In the genomic region with DNA sequence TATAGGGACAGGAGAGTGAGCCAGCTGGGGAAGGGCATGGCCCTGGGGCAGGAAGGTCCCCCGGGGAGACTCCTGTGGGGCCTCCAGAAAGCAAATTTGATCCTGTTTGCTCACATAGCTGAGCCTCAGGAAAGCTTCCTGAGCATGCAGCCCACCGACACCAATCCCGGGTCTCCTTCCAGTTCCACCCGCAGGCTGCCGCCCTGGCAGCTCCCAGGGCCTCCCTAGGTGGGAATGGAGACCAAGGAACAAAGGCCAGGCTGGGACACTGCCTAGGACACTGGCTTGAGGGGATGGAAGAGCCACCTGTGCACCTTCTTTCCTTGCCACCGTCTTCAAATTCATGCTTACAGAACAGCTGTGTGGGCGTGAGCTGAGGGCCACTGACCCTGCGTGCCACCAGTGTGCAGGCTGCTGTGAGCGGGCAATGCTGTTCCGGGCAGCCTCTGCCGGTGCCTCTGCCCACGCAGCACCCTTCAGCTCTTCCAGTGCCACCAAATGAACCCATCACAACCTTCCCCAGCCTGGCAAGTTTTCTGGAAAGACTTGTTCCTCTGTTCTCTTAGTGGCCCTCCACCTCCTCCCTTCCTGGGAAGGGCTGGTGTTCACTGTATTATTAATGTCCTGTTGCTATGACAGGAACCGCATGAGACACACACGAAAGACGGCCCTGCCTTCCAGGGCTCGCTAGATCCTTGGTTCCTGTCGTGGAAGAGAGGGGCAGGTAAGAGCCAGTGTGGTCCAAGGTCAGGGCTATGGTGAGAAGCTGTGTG, we compare ENCODE assay signal across 11 cellular contexts. TPM values are rescaled to one million over a fixed set of nuclear protein-coding genes. Genes with fewer than 3 reads are reported as not detected.
DNase-seq lines count a peak whose midpoint lies in the region; ATAC-seq and TF ChIP-seq lines count a peak whose summit lies in the region.
"Had no signal": no experiment of that assay in that cellular context is flagged by ENCODE, and none has a peak within 500 bp of the region (broad histone marks: within the 10 kb centered on the region; RNA-seq: fewer than 3 reads in every experiment).

No MANE protein-coding gene starts in this region.

- no peaks in the 10 kb centered on the region for H3K36me3 Mint-ChIP-seq in central memory CD8-positive, alpha-beta T cell (ENCODE audit: insufficient read depth)

- peak overlapping the region; percentile 78 for H3K27ac Mint-ChIP-seq in central memory CD8-positive, alpha-beta T cell (ENCODE audit: low read depth)
- H3K27ac Mint-ChIP-seq: activated T-helper 1 cell treated with anti-CD3 and anti-CD28 coated beads, Interleukin-12 subunit alpha, Interleukin-12 subunit beta, Interleukin-2, Interleukin-4 antibody, amounts not matched to agents 30 ng/mL and 10 ng/mL and 1 ng/mL, durations not matched to agents 14 hours and 24 hours and 36 hours had no signal

- no peak overlapping the region for H3K27ac ChIP-seq in osteoblast (ENCODE audit: low read depth, low read length)

- no peaks in the 10 kb centered on the region for H3K9me3 Mint-ChIP-seq in central memory CD8-positive, alpha-beta T cell
- H3K9me3 Mint-ChIP-seq: activated T-helper 1 cell treated with anti-CD3 and anti-CD28 coated beads, Interleukin-12 subunit alpha, Interleukin-12 subunit beta, Interleukin-2, Interleukin-4 antibody, amounts not matched to agents 30 ng/mL and 10 ng/mL and 1 ng/mL, durations not matched to agents 14 hours and 24 hours and 36 hours had no signal

- no peak overlapping the region for H3K4me3 ChIP-seq in osteoblast (ENCODE audit: insufficient read depth, low read length)

- H3K4me2 ChIP-seq in osteoblast (ENCODE audit: insufficient read depth, low read length) = no peak overlapping the region

- H3K27me3 Mint-ChIP-seq in central memory CD8-positive, alpha-beta T cell = no peaks in the 10 kb centered on the region

- peaks cover 12% of the 10 kb centered on the region for H3K4me1 ChIP-seq in osteoblast (ENCODE audit: insufficient read depth, low read length)

- peaks cover 4% of the 10 kb centered on the region for H4K20me1 ChIP-seq in osteoblast (ENCODE audit: insufficient read depth, low read length)

- no peaks in the 10 kb centered on the region for H3K9me3 ChIP-seq in osteoblast (ENCODE audit: low read depth, low read length)

- peaks cover 5% of the 10 kb centered on the region for H3K4me1 Mint-ChIP-seq in central memory CD8-positive, alpha-beta T cell

- no peaks in the 10 kb centered on the region for H3K79me2 ChIP-seq in osteoblast (ENCODE audit: insufficient read depth, low read length)

- H2AFZ ChIP-seq in osteoblast (ENCODE audit: low read length) = no peak overlapping the region

- DNase-seq in central memory CD8-positive, alpha-beta T cell (ENCODE audit: low spot score in 2 of 2) = no peak
- DNase-seq in osteoblast (ENCODE audit: insufficient read length, low spot score, missing footprints) (peak; percentile 76), medulla oblongata (ENCODE audit: extremely low spot score) (no peak), KBM-7 (no peak), NCI-H2171 treated with DMSO at 0.1 percent for 48 hours (lab: John Stamatoyannopoulos, UW) (no peak)
- DNase-seq: effector CD8-positive, alpha-beta T cell; stimulated activated CD4-positive, alpha-beta T cell treated with anti-CD3 and anti-CD28 coated beads, Interleukin-2, amount 100 ng/mL, for 48 hours had no signal

- no peak overlapping the region for H3K4me3 Mint-ChIP-seq in central memory CD8-positive, alpha-beta T cell
- H3K4me3 Mint-ChIP-seq: activated T-helper 1 cell treated with anti-CD3 and anti-CD28 coated beads, Interleukin-12 subunit alpha, Interleukin-12 subunit beta, Interleukin-2, Interleukin-4 antibody, amounts not matched to agents 30 ng/mL and 10 ng/mL and 1 ng/mL, durations not matched to agents 14 hours and 24 hours and 36 hours had no signal

- H3K36me3 ChIP-seq in osteoblast (ENCODE audit: insufficient read depth, low read length) = no peaks in the 10 kb centered on the region

- H3K27me3 ChIP-seq in osteoblast (ENCODE audit: insufficient read depth, low read length) = peaks cover 8% of the 10 kb centered on the region

- ATAC-seq in GM18498 (IDR thresholded peaks at IDR 0.05; ENCODE audit: unreplicated experiment) (peak; percentile 55), HG02588 (IDR thresholded peaks at IDR 0.05; ENCODE audit: unreplicated experiment) (peak; percentile 54), GM21360 (IDR thresholded peaks at IDR 0.05; ENCODE audit: unreplicated experiment) (no peak)
- ATAC-seq in central memory CD8-positive, alpha-beta T cell (replicated peaks; ENCODE audit: extremely low read depth, poor library complexity, severe bottlenecking) = no peak

- TF ChIP-seq CTCF in osteoblast (IDR thresholded peaks at IDR 0.05; ENCODE audit: extremely low read depth, low read depth, low read length) = no peak

- in situ Hi-C loops in KBM-7 (cut with MboI; ENCODE audit: low pct_unique_long_range_greater_than_20kb, low sequenced_read_pairs) = no loop called here

RNA-seq across cellular contexts. Expression of a gene that starts 53.6 kb away (rescaled TPM):
- total RNA-seq in osteoblast = 76.9 and 80.3 TPM in 2 replicates

Comparison
In these comparisons a context has a peak if more than half of its experiments do, and no peak if none do; other contexts are left out.
1. ATAC-seq: peak in GM18498 (single experiment) and HG02588 (single experiment); none in central memory CD8-positive, alpha-beta T cell (single experiment) and GM21360 (single experiment).